ENCODE assay signal across 15 cellular contexts in genomic region chr2:170156592-170156991, GRCh38. TPM values are rescaled to one million over a fixed set of nuclear protein-coding genes. Genes with fewer than 3 reads are reported as not detected.
DNase-seq lines count a peak whose midpoint lies in the region; ATAC-seq, FAIRE-seq and TF ChIP-seq lines count a peak whose summit lies in the region.
"Had no signal": no experiment of that assay in that cellular context is flagged by ENCODE, and none has a peak within 500 bp of the region (broad histone marks: within the 10 kb centered on the region; RNA-seq: fewer than 3 reads in every experiment).

No MANE protein-coding gene starts in this region.

- H3K4me3 Mint-ChIP-seq in activated naive CD4-positive, alpha-beta T cell treated with anti-CD3 and anti-CD28 coated beads for 36 hours = no peak overlapping the region

- H3K4me3 ChIP-seq in A673 (ENCODE audit: low read depth, low read length, poor library complexity, severe bottlenecking) (no peak overlapping the region), Panc1 (ENCODE audit: low read depth in 2 of 2, low read length in 2 of 2) (no peak overlapping the region), keratinocyte (ENCODE audit: control insufficient read depth in 2 of 3, extremely low read depth in 1 of 3, insufficient read depth in 2 of 3, low read depth in 1 of 3, low read length in 3 of 3) (no peak overlapping the region)
- H3K4me3 ChIP-seq: BLaER1 had no signal

- CTCF ChIA-PET in A673 (lab: Charles Lee) (no interaction called here), Panc1 (lab: Charles Lee) (no interaction called here)
- CTCF ChIA-PET in activated naive CD4-positive, alpha-beta T cell treated with anti-CD3 and anti-CD28 coated beads for 36 hours (lab: Charles Lee) = no interaction called here

- POLR2A ChIA-PET in A673 (lab: Charles Lee; ENCODE audit: low non-redundant PET) = no interaction called here
- POLR2A ChIA-PET in Panc1 (lab: Charles Lee) = no interaction called here

- H3K36me3 Mint-ChIP-seq in activated naive CD4-positive, alpha-beta T cell treated with anti-CD3 and anti-CD28 coated beads for 36 hours (ENCODE audit: low read depth) = no peaks in the 10 kb centered on the region

- H3K4me1 Mint-ChIP-seq in activated naive CD4-positive, alpha-beta T cell treated with anti-CD3 and anti-CD28 coated beads for 36 hours (ENCODE audit: low read depth) = no peaks in the 10 kb centered on the region

- H3K27me3 Mint-ChIP-seq in activated naive CD4-positive, alpha-beta T cell treated with anti-CD3 and anti-CD28 coated beads for 36 hours (ENCODE audit: low read depth) = peaks cover 7% of the 10 kb centered on the region

- no peaks in the 10 kb centered on the region for H3K9me1 ChIP-seq in keratinocyte (ENCODE audit: control insufficient read depth, extremely low read depth, insufficient read depth, low read length)

- H3K4me1 ChIP-seq in A673 (ENCODE audit: insufficient read depth, low read length, poor library complexity, severe bottlenecking) (peaks cover 40% of the 10 kb centered on the region), Panc1 (ENCODE audit: control insufficient read depth, insufficient read depth, low read length) (peaks cover 22% of the 10 kb centered on the region), keratinocyte (ENCODE audit: control insufficient read depth, extremely low read depth, insufficient read depth, low read length) (peaks cover 14% of the 10 kb centered on the region)

- H3K36me3 ChIP-seq in A673 (ENCODE audit: insufficient read depth, low read length, poor library complexity, severe bottlenecking) (no peaks in the 10 kb centered on the region), Panc1 (ENCODE audit: control insufficient read depth, insufficient read depth, low read length) (no peaks in the 10 kb centered on the region), keratinocyte (ENCODE audit: control insufficient read depth in 2 of 2, extremely low read depth in 1 of 2, insufficient read depth in 2 of 2, low read length in 2 of 2) (no peaks in the 10 kb centered on the region)
- H3K36me3 ChIP-seq: BLaER1 had no signal

- intact Hi-C loops in A673 (cut with micrococcal nuclease; ENCODE audit: unreplicated experiment) = no loop called here
- intact Hi-C loops in Panc1 (cut with micrococcal nuclease; ENCODE audit: unreplicated experiment) = no loop called here
- intact Hi-C loops in activated naive CD4-positive, alpha-beta T cell treated with anti-CD3 and anti-CD28 coated beads for 36 hours (cut with micrococcal nuclease) = no loop called here

- DNase-seq in A673 (ENCODE audit: low spot score) (no peak), ELR (ENCODE audit: low read depth) (peak; percentile 46), Panc1 (ENCODE audit: low read depth, low spot score) (no peak), keratinocyte (ENCODE audit: low read depth, low spot score) (no peak), SIG-M5 treated with dmso at 0.1 percent for 504 hours (lab: John Stamatoyannopoulos, UW; ENCODE audit: unreplicated experiment) (no peak), NCI-H2171 treated with DMSO at 0.1 percent for 48 hours (lab: John Stamatoyannopoulos, UW) (no peak)
- no peak for DNase-seq in activated naive CD4-positive, alpha-beta T cell treated with anti-CD3 and anti-CD28 coated beads for 36 hours
- DNase-seq: DMS 273 treated with DMSO at 0.1 percent for 48 hours, KBM-7, NCI-H1092, NCI-H2107, NCI-H446 had no signal

- H3K79me2 ChIP-seq in keratinocyte (ENCODE audit: control insufficient read depth, insufficient read depth, low read length) = no peaks in the 10 kb centered on the region

- no peaks in the 10 kb centered on the region for H4K20me1 ChIP-seq in keratinocyte (ENCODE audit: control insufficient read depth, extremely low read depth, insufficient read depth, low read length)
- H4K20me1 ChIP-seq: BLaER1 had no signal

- H3K27me3 ChIP-seq in A673 (replicated peaks; ENCODE audit: insufficient read depth, low read depth, low read length, poor library complexity) (no peaks in the 10 kb centered on the region), Panc1 (ENCODE audit: control insufficient read depth, insufficient read depth, low read length) (no peaks in the 10 kb centered on the region), keratinocyte (ENCODE audit: control insufficient read depth, extremely low read depth, insufficient read depth, low read length) (no peaks in the 10 kb centered on the region)
- H3K27me3 ChIP-seq: BLaER1 had no signal

- H3K27ac ChIP-seq in A673 (ENCODE audit: low read depth, low read length, poor library complexity, severe bottlenecking) (peak overlapping the region; percentile 90), Panc1 (ENCODE audit: low read length) (peak overlapping the region; percentile 65), keratinocyte (ENCODE audit: control insufficient read depth, insufficient read depth, low read length) (no peak overlapping the region)
- H3K27ac ChIP-seq: BLaER1 had no signal

- dilution Hi-C loops in keratinocyte (cut with MboI; ENCODE audit: extremely low pct_ligation_motif_present, low sequenced_read_pairs) = no loop called here

- peak; percentile 66 for ATAC-seq in Panc1
- ATAC-seq: Right ventricle myocardium inferior had no signal

- no peaks in the 10 kb centered on the region for H3K9me3 Mint-ChIP-seq in activated naive CD4-positive, alpha-beta T cell treated with anti-CD3 and anti-CD28 coated beads for 36 hours

- H3K9ac ChIP-seq in keratinocyte (ENCODE audit: control insufficient read depth, extremely low read depth, insufficient read depth, low read length) = no peak overlapping the region
- H3K9ac ChIP-seq: BLaER1 had no signal

- FAIRE-seq in keratinocyte (lab: Jason Lieb, UNC) = no peak

- H3K9me3 ChIP-seq in A673 (ENCODE audit: low read depth, low read length, poor library complexity, severe bottlenecking) = peaks cover 8% of the 10 kb centered on the region
- H3K9me3 ChIP-seq in Panc1 (ENCODE audit: control insufficient read depth, insufficient read depth, low read depth, low read length) = peaks cover 23% of the 10 kb centered on the region; the same call in 1 of the 2 replicates
- no peaks in the 10 kb centered on the region for H3K9me3 ChIP-seq in keratinocyte (ENCODE audit: control insufficient read depth, low read depth, low read length)

- peak overlapping the region; percentile 45 for H2AFZ ChIP-seq in keratinocyte (ENCODE audit: control insufficient read depth, low read length)

- BruUV-seq in A673 (replicated peaks; lab: Mats Ljungman, UMichigan) = no TSS peak
- BruUV-seq in Panc1 (replicated peaks; lab: Mats Ljungman, UMichigan) = no TSS peak

- in situ Hi-C loops in Panc1 (cut with HindIII; ENCODE audit: low pct_unique_long_range_greater_than_20kb, low sequenced_read_pairs) = no loop called here

- no peak overlapping the region for H3K27ac Mint-ChIP-seq in activated naive CD4-positive, alpha-beta T cell treated with anti-CD3 and anti-CD28 coated beads for 36 hours

- H3K4me2 ChIP-seq in keratinocyte (ENCODE audit: control insufficient read depth, extremely low read depth, insufficient read depth, low read depth, low read length) = no peak overlapping the region
- H3K4me2 ChIP-seq: BLaER1 had no signal

- no peak for TF ChIP-seq CTCF in A673 (conservative IDR thresholded peaks at IDR 0.05; ENCODE audit: low read depth, low read length)
- no peak for TF ChIP-seq CTCF in Panc1 (IDR thresholded peaks at IDR 0.05)
- TF ChIP-seq CTCF in keratinocyte (optimal IDR thresholded peaks at IDR 0.05 in 1 of 3, IDR thresholded peaks at IDR 0.05 in 1 of 3, conservative IDR thresholded peaks at IDR 0.05 in 1 of 3; ENCODE audit: extremely low read depth in 1 of 3, insufficient read depth in 2 of 3, low read length in 3 of 3) = no peak

RNA-seq across cellular contexts. Expression of gene MYO3B, which starts 21.4 kb away (rescaled TPM):
- 0.13 and 0.52 TPM in 2 replicates for total RNA-seq in A673 (2021)
- 0.05 TPM for total RNA-seq in Panc1 (2021; ENCODE audit: unreplicated experiment)
- polyA plus RNA-seq in Panc1 (2012; ENCODE audit: insufficient read length) = not detected
- polyA plus RNA-seq in keratinocyte = 3.1 to 7.6 TPM (median 4.4 TPM) in 3 replicates
- 1.5 TPM for polyA plus RNA-seq in keratinocyte (2011; ENCODE audit: low read depth)
- 2.9 and 4.8 TPM in 2 replicates for polyA plus RNA-seq in keratinocyte (2011; cell fraction: cytosol; rRNA removed)
- 7.7 and 8.6 TPM in 2 replicates for polyA plus RNA-seq in keratinocyte (2011; cell fraction: nucleus; rRNA removed)
- polyA plus RNA-seq in keratinocyte (2012; ENCODE audit: low replicate concordance) = 2.4 and 2.5 TPM in 2 replicates
- 2.1 to 17.5 TPM (median 16.9 TPM) in 3 replicates for polyA minus RNA-seq in keratinocyte
- polyA minus RNA-seq in keratinocyte (2011; cell fraction: cytosol; rRNA and poly(A)+ RNA removed) = 4.4 TPM
- 15.6 and 36.9 TPM in 2 replicates for polyA minus RNA-seq in keratinocyte (2011; cell fraction: nucleus; rRNA and poly(A)+ RNA removed)
- total RNA-seq in activated naive CD4-positive, alpha-beta T cell treated with anti-CD3 and anti-CD28 coated beads for 36 hours = under 1 TPM in 1 of 2 experiments, not detected in 1; 0.17 TPM
- total RNA-seq: HT1080, Right ventricle myocardium inferior had no signal
